Comparison of ENCODE assay signal across 22 cellular contexts in genomic region chr15:50493625-50494024, GRCh38. TPM values are rescaled to one million over a fixed set of nuclear protein-coding genes. Genes with fewer than 3 reads are reported as not detected.
"Had no signal": no experiment of that assay in that cellular context is flagged by ENCODE, and none has a peak within 500 bp of the region (broad histone marks: within the 10 kb centered on the region; RNA-seq: fewer than 3 reads in every experiment).

No MANE protein-coding gene starts in this region.

- H3K27me3 Mint-ChIP-seq: activated CD8-positive, alpha-beta memory T cell treated with anti-CD3 and anti-CD28 coated beads, Interleukin-2, amount 10 ng/mL, durations not matched to agents 7 days and 5 days had no signal

- H3K4me3 Mint-ChIP-seq: activated CD8-positive, alpha-beta memory T cell treated with anti-CD3 and anti-CD28 coated beads, Interleukin-2, amount 10 ng/mL, durations not matched to agents 7 days and 5 days had no signal

- H3K4me3 ChIP-seq: cardiac muscle cell, MG63, SJCRH30 had no signal

- H3K4me1 ChIP-seq: SJCRH30 had no signal

- H3K27ac Mint-ChIP-seq: activated CD8-positive, alpha-beta memory T cell treated with anti-CD3 and anti-CD28 coated beads, Interleukin-2, amount 10 ng/mL, durations not matched to agents 7 days and 5 days; activated naive CD4-positive, alpha-beta T cell treated with anti-CD3 and anti-CD28 coated beads, Interleukin-2, amount 50 U/mL, for 72 hours had no signal

- H3K9me3 Mint-ChIP-seq: activated naive CD4-positive, alpha-beta T cell treated with anti-CD3 and anti-CD28 coated beads, Interleukin-2, amount 50 U/mL, for 72 hours had no signal

- H3K4me1 Mint-ChIP-seq: activated CD8-positive, alpha-beta memory T cell treated with anti-CD3 and anti-CD28 coated beads, Interleukin-2, amount 10 ng/mL, durations not matched to agents 7 days and 5 days had no signal

- DNase-seq: activated CD4-positive, CD25-positive, alpha-beta regulatory T cell; activated CD8-positive, alpha-beta memory T cell treated with anti-CD3 and anti-CD28 coated beads, Interleukin-2, amount 10 ng/mL, durations not matched to agents 7 days and 5 days; brain microvascular endothelial cell; MG63; MV-4-11; NCI-H1092 treated with DMSO at 0.1 percent for 48 hours; NCI-H1417 treated with DMSO at 0.1 percent for 48 hours; NCI-H1694 treated with DMSO at 0.1 percent for 48 hours; NCI-H2029 treated with DMSO at 0.1 percent for 48 hours; NCI-H345; NCI-H510A; NCI-H526 treated with DMSO at 0.1 percent for 48 hours; NCI-H82; SJCRH30; SK-N-SH; T-helper 1 cell had no signal

- H3K9me3 ChIP-seq: MG63, SJCRH30, SK-N-SH had no signal

- H3K27ac ChIP-seq: brain microvascular endothelial cell, cardiac muscle cell, SJCRH30, VCaP had no signal

- ATAC-seq: activated CD8-positive, alpha-beta memory T cell treated with anti-CD3 and anti-CD28 coated beads, Interleukin-2, amount 10 ng/mL, durations not matched to agents 7 days and 5 days; activated naive CD4-positive, alpha-beta T cell treated with anti-CD3 and anti-CD28 coated beads, Interleukin-2, amount 50 U/mL, for 72 hours had no signal

- H3K27me3 ChIP-seq: brain microvascular endothelial cell, cardiac muscle cell, MG63, SJCRH30 had no signal

RNA-seq across cellular contexts. Expression of gene USP50, which starts 52.8 kb away (rescaled TPM):
- total RNA-seq: activated CD8-positive, alpha-beta memory T cell treated with anti-CD3 and anti-CD28 coated beads, Interleukin-2, amount 10 ng/mL, durations not matched to agents 7 days and 5 days; activated naive CD4-positive, alpha-beta T cell treated with anti-CD3 and anti-CD28 coated beads, Interleukin-2, amount 50 U/mL, for 72 hours; cardiac muscle cell; OCI-LY7; RPMI7951; SJCRH30 had no signal
- polyA plus RNA-seq: adipose tissue, cardiac muscle cell, SK-N-SH had no signal
